Comparison of ENCODE assay signal across 8 cellular contexts in genomic region chr5:57173026-57173317, GRCh38. TPM values are rescaled to one million over a fixed set of nuclear protein-coding genes. Genes with fewer than 3 reads are reported as not detected.
DNase-seq lines count a peak whose midpoint lies in the region; ATAC-seq and TF ChIP-seq lines count a peak whose summit lies in the region.

No MANE protein-coding gene starts in this region.

- H3K4ac ChIP-seq in neuronal stem cell (ENCODE audit: low read length): no peak overlapping the region

- peaks cover 36% of the 10 kb centered on the region for H3K36me3 Mint-ChIP-seq in CD8-positive, alpha-beta T cell

- peak overlapping the region; percentile 75 for H2BK5ac ChIP-seq in neuronal stem cell (ENCODE audit: low read length)

- H3K14ac ChIP-seq in neuronal stem cell (ENCODE audit: low read length): peak overlapping the region; percentile 98

- peak overlapping the region; percentile 98 for H3K27ac Mint-ChIP-seq in CD8-positive, alpha-beta T cell

- peak overlapping the region; percentile 97 for H3K23ac ChIP-seq in neuronal stem cell (ENCODE audit: low read depth, low read length, poor library complexity)

- POLR2A ChIA-PET in CD8-positive, alpha-beta T cell (lab: Charles Lee): interaction anchor here (0.9 to 1.5 kb wide), 8 partner anchors 10 to 1178 kb away, joined by 3 to 18 read pairs (median 4); partner anchors contain the start of gene SETD9

- peak overlapping the region; percentile 68 for H3K9ac ChIP-seq in OCI-LY3 (ENCODE audit: low read length)
- H3K9ac ChIP-seq in endocrine pancreas (ENCODE audit: control insufficient read depth, insufficient read depth, low read length): peak overlapping the region; percentile 42
- peak overlapping the region; percentile 99 for H3K9ac ChIP-seq in neuronal stem cell (ENCODE audit: low read depth, low read length, poor library complexity)

- H2BK120ac ChIP-seq in neuronal stem cell (ENCODE audit: low read depth, low read length): no peak overlapping the region

- peak overlapping the region; percentile 91 for H3K27ac ChIP-seq in CD8-positive, alpha-beta T cell (ENCODE audit: low read depth, low read length)
- H3K27ac ChIP-seq in OCI-LY3 (ENCODE audit: low read length) (peak overlapping the region; percentile 97), neuronal stem cell (replicated peaks; ENCODE audit: low read length) (peak overlapping the region; percentile 99)

- H2BK15ac ChIP-seq in neuronal stem cell (ENCODE audit: low read length): no peak overlapping the region

- no peak for TF ChIP-seq CTCF in CD8-positive, alpha-beta T cell (IDR thresholded peaks at IDR 0.05)
- no peak for TF ChIP-seq CTCF in OCI-LY3 (IDR thresholded peaks at IDR 0.05; ENCODE audit: low read depth, low read length)

- peak overlapping the region; percentile 96 for H3K4me3 Mint-ChIP-seq in CD8-positive, alpha-beta T cell

- peak overlapping the region; percentile 98 for H2BK12ac ChIP-seq in neuronal stem cell (ENCODE audit: low read length)

- H3K27me3 Mint-ChIP-seq in CD8-positive, alpha-beta T cell (ENCODE audit: low read depth): no peaks in the 10 kb centered on the region

- peak overlapping the region; percentile 100 for H3K4me3 ChIP-seq in CD8-positive, alpha-beta T cell (ENCODE audit: low read depth, low read length)
- H3K4me3 ChIP-seq in OCI-LY3 (ENCODE audit: low read length) (peak overlapping the region; percentile 98), endocrine pancreas (ENCODE audit: control insufficient read depth, insufficient read depth, low read length) (peak overlapping the region; percentile 98), neuronal stem cell (ENCODE audit: low read length in 2 of 2) (peak overlapping the region; percentile 92 to 99)

- H2AFZ ChIP-seq in OCI-LY3 (ENCODE audit: low read depth, low read length) (peak overlapping the region; percentile 79; the same call in 1 of the 2 replicates), neuronal stem cell (ENCODE audit: low read length) (peak overlapping the region; percentile 99)

- peaks cover 52% of the 10 kb centered on the region for H3K79me2 ChIP-seq in OCI-LY3 (ENCODE audit: low read length)

- H3K9me3 ChIP-seq in CD8-positive, alpha-beta T cell (ENCODE audit: low read length): no peaks in the 10 kb centered on the region
- H3K9me3 ChIP-seq in OCI-LY3 (ENCODE audit: insufficient read depth, low read length) (no peaks in the 10 kb centered on the region), endocrine pancreas (ENCODE audit: control insufficient read depth, low read length) (no peaks in the 10 kb centered on the region), neuronal stem cell (replicated peaks in 1 of 2; ENCODE audit: control insufficient read depth in 2 of 2, insufficient read depth in 1 of 2, low read depth in 1 of 2, low read length in 2 of 2) (no peaks in the 10 kb centered on the region)

- CTCF ChIA-PET in CD8-positive, alpha-beta T cell (lab: Charles Lee): interaction anchor here (1.4 kb wide), 1 partner anchor 222 kb away, joined by 4 read pairs; no protein-coding TSS in a partner anchor

- ATAC-seq in CD8-positive, alpha-beta T cell: no peak

- WGBS in neuronal stem cell (ENCODE audit: extremely low coverage in 2 of 2, insufficient read length in 2 of 2, insufficient replicate concordance in 1 of 2), 2 donors: no CpG with 5 or more reads among the region's 17 CpGs

- no peaks in the 10 kb centered on the region for H3K27me3 ChIP-seq in CD8-positive, alpha-beta T cell (ENCODE audit: insufficient read depth, low read length)
- H3K27me3 ChIP-seq in OCI-LY3 (ENCODE audit: low read depth, low read length) (no peaks in the 10 kb centered on the region), endocrine pancreas (ENCODE audit: control insufficient read depth, insufficient read depth, low read length) (no peaks in the 10 kb centered on the region), neuronal stem cell (ENCODE audit: control insufficient read depth in 3 of 3, insufficient read depth in 3 of 3, low read depth in 1 of 3, low read length in 3 of 3) (no peaks in the 10 kb centered on the region)

- H4K20me1 ChIP-seq in OCI-LY3 (ENCODE audit: insufficient read depth, low read length): peaks cover 23% of the 10 kb centered on the region

- DNase-seq in CD8-positive, alpha-beta T cell: no peak
- DNase-seq in neuronal stem cell (ENCODE audit: low spot score) (no peak), NCI-H526 (lab: John Stamatoyannopoulos, UW) (no peak), NCI-H774 (lab: John Stamatoyannopoulos, UW) (no peak), DMS79 (lab: John Stamatoyannopoulos, UW) (no peak)
- DNase-seq in stimulated activated naive CD4-positive, alpha-beta T cell treated with Interleukin-2 at 50 U/mL for 16 hours (lab: John Stamatoyannopoulos, UW): no peak

- peaks cover 34% of the 10 kb centered on the region for H3K4me1 Mint-ChIP-seq in CD8-positive, alpha-beta T cell (ENCODE audit: low read depth)

- peaks cover 16% of the 10 kb centered on the region for H3K4me1 ChIP-seq in CD8-positive, alpha-beta T cell (ENCODE audit: insufficient read depth, low read length)
- peaks cover 13% of the 10 kb centered on the region for H3K4me1 ChIP-seq in OCI-LY3 (ENCODE audit: low read length)
- H3K4me1 ChIP-seq in endocrine pancreas (ENCODE audit: control insufficient read depth, insufficient read depth, low read length): no peaks in the 10 kb centered on the region
- H3K4me1 ChIP-seq in neuronal stem cell (ENCODE audit: control insufficient read depth in 2 of 2, insufficient read depth in 1 of 2, low read depth in 1 of 2, low read length in 2 of 2): peaks cover 1 to 4% of the 10 kb centered on the region in 2 donors

- intact Hi-C loops in CD8-positive, alpha-beta T cell (cut with DNase I, micrococcal nuclease): loop anchor here (1.0 to 10.0 kb wide), 12 partner anchors 16 to 1862 kb away; partner anchors contain the start of genes PLPP1 (in 2 of the 2), PLK2 (in 1 of the 2) and SETD9 (in 1 of the 2)

- no peak overlapping the region for H4K91ac ChIP-seq in neuronal stem cell (ENCODE audit: low read depth, low read length, poor library complexity)

- no peaks in the 10 kb centered on the region for H3K9me3 Mint-ChIP-seq in CD8-positive, alpha-beta T cell

- H3K79me1 ChIP-seq in neuronal stem cell (ENCODE audit: low read depth, low read length): no peaks in the 10 kb centered on the region

- H3K36me3 ChIP-seq in CD8-positive, alpha-beta T cell (ENCODE audit: insufficient read depth, low read length): no peaks in the 10 kb centered on the region
- H3K36me3 ChIP-seq in OCI-LY3 (replicated peaks; ENCODE audit: low read depth, low read length): peaks cover 21% of the 10 kb centered on the region
- H3K36me3 ChIP-seq in endocrine pancreas (ENCODE audit: control insufficient read depth, insufficient read depth, low read length): no peaks in the 10 kb centered on the region
- peaks cover 2 to 24% of the 10 kb centered on the region in 2 donors for H3K36me3 ChIP-seq in neuronal stem cell (replicated peaks in 1 of 2; ENCODE audit: control insufficient read depth in 2 of 2, insufficient read depth in 2 of 2, low read length in 2 of 2)

- H4K8ac ChIP-seq in neuronal stem cell (ENCODE audit: low read depth, low read length): peak overlapping the region; percentile 65

- H3K4me2 ChIP-seq in OCI-LY3 (ENCODE audit: low read length) (peak overlapping the region; percentile 80), neuronal stem cell (ENCODE audit: insufficient read depth, low read length, poor library complexity, severe bottlenecking) (peak overlapping the region; percentile 76)

- H2AK5ac ChIP-seq in neuronal stem cell (ENCODE audit: low read depth, low read length): no peak overlapping the region

- peak overlapping the region; percentile 98 for H3K18ac ChIP-seq in neuronal stem cell (ENCODE audit: low read length)

RNA-seq across cellular contexts. Expression of gene GPBP1, which starts 0.9 kb away (rescaled TPM):
- 100 to 1,000 TPM; 164 to 165 TPM for total RNA-seq in CD8-positive, alpha-beta T cell
- polyA plus RNA-seq in neuronal stem cell (2013, experiment 1 of 2): 127 TPM
- 124 TPM for polyA plus RNA-seq in neuronal stem cell (2013, experiment 2 of 2)

Comparison
In these comparisons a context has a peak if more than half of its experiments do, and no peak if none do; other contexts are left out.
1. H3K9ac ChIP-seq: peak in every context shown above with its lines; median percentile 99 in neuronal stem cell; 68 in OCI-LY3; 42 in endocrine pancreas.